In the genomic region with DNA sequence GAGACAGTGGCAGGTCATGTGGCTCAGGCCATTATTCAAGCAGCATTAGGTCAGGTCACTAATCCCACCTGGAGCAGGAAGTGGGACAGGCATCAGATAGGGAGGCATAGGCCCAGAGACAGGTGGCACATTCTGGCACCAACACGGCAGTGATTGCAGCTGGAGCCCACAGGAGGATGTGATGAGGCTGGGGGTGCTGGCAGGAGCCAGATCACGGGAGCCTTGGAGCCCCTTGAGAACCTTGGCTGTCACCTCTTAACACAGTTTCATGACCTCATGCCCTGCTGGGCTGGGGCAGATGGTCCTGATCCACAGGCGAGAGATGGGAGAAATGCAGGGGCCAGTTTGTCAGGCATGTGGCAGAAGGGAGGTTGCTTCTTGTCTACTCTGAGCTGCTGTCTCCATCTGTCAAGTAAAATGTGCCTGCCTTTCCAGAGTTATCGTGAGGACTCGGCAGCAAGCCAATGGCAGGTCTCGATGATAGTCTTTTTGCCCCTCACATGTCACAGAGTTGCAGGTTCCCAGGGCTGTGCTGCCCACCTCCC, we compare ENCODE assay signal across 21 cellular contexts.
DNase-seq lines count a peak whose midpoint lies in the region; ATAC-seq and TF ChIP-seq lines count a peak whose summit lies in the region.
"Had no signal": no experiment of that assay in that cellular context is flagged by ENCODE, and none has a peak within 500 bp of the region (broad histone marks: within the 10 kb centered on the region; RNA-seq: fewer than 3 reads in every experiment).

No MANE protein-coding gene starts in this region.

- peak overlapping the region; percentile 97 for H3K27ac ChIP-seq in DND-41 (ENCODE audit: low read length)
- H3K27ac ChIP-seq in naive thymus-derived CD4-positive, alpha-beta T cell (ENCODE audit: low read depth, low read length) = no peak overlapping the region
- peak overlapping the region in 1 of 2 donors; percentile 26 for H3K27ac ChIP-seq in left lung
- H3K27ac ChIP-seq: 22Rv1, adrenal gland, heart right ventricle, HL-60 had no signal

- H3K9me3 Mint-ChIP-seq in activated CD4-positive, alpha-beta memory T cell treated with anti-CD3 and anti-CD28 coated beads, Interleukin-2, amount 10 ng/mL, durations not matched to agents 7 days and 5 days = no peaks in the 10 kb centered on the region
- H3K9me3 Mint-ChIP-seq in naive thymus-derived CD4-positive, alpha-beta T cell = no peaks in the 10 kb centered on the region
- H3K9me3 Mint-ChIP-seq: activated B cell treated with CpG ODN at 0.5 μM for 24 hours, neural crest cell had no signal

- intact Hi-C loops in naive thymus-derived CD4-positive, alpha-beta T cell (cut with micrococcal nuclease) = loop anchor here (2.0 to 10.0 kb wide), 4 partner anchors 23 to 201 kb away; partner anchors contain the start of gene SOCS1 (in 1 of the 2)
- intact Hi-C loops in left lung (cut with DNase I) = no loop called here

- peaks cover 66% of the 10 kb centered on the region for H3K36me3 Mint-ChIP-seq in activated CD4-positive, alpha-beta memory T cell treated with anti-CD3 and anti-CD28 coated beads, Interleukin-2, amount 10 ng/mL, durations not matched to agents 7 days and 5 days (ENCODE audit: low read depth)
- H3K36me3 Mint-ChIP-seq in naive thymus-derived CD4-positive, alpha-beta T cell = peaks cover 5 to 42% (median 26%) of the 10 kb centered on the region in 5 donors

- no peaks in the 10 kb centered on the region for H3K27me3 ChIP-seq in DND-41 (ENCODE audit: insufficient read depth, low read length, poor library complexity)
- H3K27me3 ChIP-seq in naive thymus-derived CD4-positive, alpha-beta T cell (ENCODE audit: control insufficient read depth in 2 of 2, insufficient read depth in 2 of 2, low read length in 2 of 2) = no peaks in the 10 kb centered on the region
- no peaks in the 10 kb centered on the region for H3K27me3 ChIP-seq in left lung
- H3K27me3 ChIP-seq: adrenal gland, BE2C, heart right ventricle, upper lobe of left lung had no signal

- DNase-seq in NCI-H82 (lab: John Stamatoyannopoulos, UW) (peak; percentile 56), NCI-H82 treated with DMSO at 0.1 percent for 48 hours (lab: John Stamatoyannopoulos, UW; ENCODE audit: unreplicated experiment) (no peak), DND-41 (peak; percentile 69), left lung (no peak), activated gamma-delta T cell treated with Interleukin-2 at 50 U/mL for 16 hours (no peak), NCI-H2081 (lab: John Stamatoyannopoulos, UW) (no peak)
- DNase-seq in activated CD4-positive, alpha-beta memory T cell treated with anti-CD3 and anti-CD28 coated beads, Interleukin-2, amount 10 ng/mL, durations not matched to agents 7 days and 5 days = no peak
- no peak for DNase-seq in naive thymus-derived CD4-positive, alpha-beta T cell
- DNase-seq: activated B cell treated with CpG ODN at 0.5 μM for 24 hours; adrenal gland; BE2C; effector CD8-positive, alpha-beta T cell; heart right ventricle; KG1; mammary epithelial cell; NCI-H1092; stimulated activated naive CD4-positive, alpha-beta T cell treated with Interleukin-2 at 50 U/mL for 16 hours; upper lobe of left lung had no signal

- no peak overlapping the region for H3K4me3 Mint-ChIP-seq in activated CD4-positive, alpha-beta memory T cell treated with anti-CD3 and anti-CD28 coated beads, Interleukin-2, amount 10 ng/mL, durations not matched to agents 7 days and 5 days
- H3K4me3 Mint-ChIP-seq in naive thymus-derived CD4-positive, alpha-beta T cell = peak overlapping the region in 1 of 10 donors; percentile 9
- H3K4me3 Mint-ChIP-seq: activated B cell treated with CpG ODN at 0.5 μM for 24 hours, neural crest cell had no signal

- CTCF ChIA-PET in activated CD4-positive, alpha-beta memory T cell treated with anti-CD3 and anti-CD28 coated beads, Interleukin-2, amount 10 ng/mL, durations not matched to agents 7 days and 5 days (lab: Charles Lee) = interaction anchor here (1.0 to 2.5 kb wide), 8 partner anchors 22 to 204 kb away, joined by 3 to 18 read pairs (median 5); partner anchors contain the start of gene SOCS1
- CTCF ChIA-PET in naive thymus-derived CD4-positive, alpha-beta T cell (lab: Charles Lee) = no interaction called here

- no peaks in the 10 kb centered on the region for H4K20me1 ChIP-seq in DND-41 (ENCODE audit: insufficient read depth, low read length)

- no peak overlapping the region for H3K4me2 ChIP-seq in DND-41 (ENCODE audit: insufficient read depth, low read length)

- peaks cover 21% of the 10 kb centered on the region for H3K36me3 ChIP-seq in DND-41 (ENCODE audit: insufficient read depth, low read length)
- peaks cover 0 to 21% (median 0%) of the 10 kb centered on the region in 3 experiments for H3K36me3 ChIP-seq in naive thymus-derived CD4-positive, alpha-beta T cell (ENCODE audit: control insufficient read depth in 2 of 3, insufficient read depth in 3 of 3, low read length in 3 of 3)
- peaks cover 0 to 72% of the 10 kb centered on the region in 2 donors for H3K36me3 ChIP-seq in left lung

- H3K4me1 Mint-ChIP-seq in activated CD4-positive, alpha-beta memory T cell treated with anti-CD3 and anti-CD28 coated beads, Interleukin-2, amount 10 ng/mL, durations not matched to agents 7 days and 5 days = peaks cover 84% of the 10 kb centered on the region
- peaks cover 28 to 73% (median 48%) of the 10 kb centered on the region in 7 donors for H3K4me1 Mint-ChIP-seq in naive thymus-derived CD4-positive, alpha-beta T cell

- H3K79me2 ChIP-seq in DND-41 (ENCODE audit: insufficient read depth, low read length) = no peaks in the 10 kb centered on the region

- H3K9ac ChIP-seq in DND-41 (ENCODE audit: low read depth, low read length) = peak overlapping the region; percentile 1; the same call in 1 of the 2 replicates

- H3K4me1 ChIP-seq in DND-41 (ENCODE audit: insufficient read depth, low read length) = peaks cover 83% of the 10 kb centered on the region
- H3K4me1 ChIP-seq in naive thymus-derived CD4-positive, alpha-beta T cell (ENCODE audit: control insufficient read depth in 2 of 2, insufficient read depth in 2 of 2, low read length in 2 of 2) = peaks cover 18 to 26% of the 10 kb centered on the region in 2 donors
- H3K4me1 ChIP-seq in left lung = peaks cover 4 to 25% of the 10 kb centered on the region in 2 donors
- H3K4me1 ChIP-seq: BE2C had no signal

- POLR2A ChIA-PET in activated CD4-positive, alpha-beta memory T cell treated with anti-CD3 and anti-CD28 coated beads, Interleukin-2, amount 10 ng/mL, durations not matched to agents 7 days and 5 days (lab: Charles Lee) = interaction anchor here (1.4 to 10.2 kb wide), 8 partner anchors 9 to 201 kb away, joined by 3 to 166 read pairs (median 25); partner anchors contain the start of gene SOCS1
- POLR2A ChIA-PET in naive thymus-derived CD4-positive, alpha-beta T cell (lab: Charles Lee) = interaction anchor here (1.5 kb wide), 1 partner anchor 301 kb away, joined by 3 read pairs; no protein-coding TSS in a partner anchor

- peak; percentile 13; the same call in 2 of the 3 replicates for ATAC-seq in DND-41 (ENCODE audit: insufficient read depth, low read depth)
- ATAC-seq in naive thymus-derived CD4-positive, alpha-beta T cell = no peak
- ATAC-seq in left lung = no peak

- no peaks in the 10 kb centered on the region for H3K9me3 ChIP-seq in DND-41 (ENCODE audit: insufficient read depth, low read length, severe bottlenecking)
- H3K9me3 ChIP-seq in naive thymus-derived CD4-positive, alpha-beta T cell (ENCODE audit: control insufficient read depth in 2 of 3, low read length in 3 of 3) = no peaks in the 10 kb centered on the region
- H3K9me3 ChIP-seq in left lung = no peaks in the 10 kb centered on the region
- H3K9me3 ChIP-seq: adrenal gland, BE2C, heart right ventricle, upper lobe of left lung had no signal

- H3K4me3 ChIP-seq in DND-41 (ENCODE audit: low read depth in 1 of 2, low read length in 2 of 2) = no peak overlapping the region
- no peak overlapping the region for H3K4me3 ChIP-seq in naive thymus-derived CD4-positive, alpha-beta T cell (ENCODE audit: low read length)
- no peak overlapping the region for H3K4me3 ChIP-seq in left lung
- H3K4me3 ChIP-seq: adrenal gland, heart right ventricle, upper lobe of left lung had no signal

- TF ChIP-seq CTCF in DND-41 (IDR thresholded peaks at IDR 0.05; ENCODE audit: borderline replicate concordance, extremely low read depth, low read length, poor library complexity, severe bottlenecking) (no peak), left lung (IDR thresholded peaks at IDR 0.05) (no peak)

- H3K27ac Mint-ChIP-seq in activated CD4-positive, alpha-beta memory T cell treated with anti-CD3 and anti-CD28 coated beads, Interleukin-2, amount 10 ng/mL, durations not matched to agents 7 days and 5 days = peak overlapping the region; percentile 97
- peak overlapping the region in 8 of 9 donors; percentile 6 to 83 (median 40) for H3K27ac Mint-ChIP-seq in naive thymus-derived CD4-positive, alpha-beta T cell

- H2AFZ ChIP-seq in DND-41 (ENCODE audit: low read depth, low read length) = no peak overlapping the region

- H3K27me3 Mint-ChIP-seq in activated CD4-positive, alpha-beta memory T cell treated with anti-CD3 and anti-CD28 coated beads, Interleukin-2, amount 10 ng/mL, durations not matched to agents 7 days and 5 days = no peaks in the 10 kb centered on the region
- H3K27me3 Mint-ChIP-seq in naive thymus-derived CD4-positive, alpha-beta T cell = no peaks in the 10 kb centered on the region
- H3K27me3 Mint-ChIP-seq: activated B cell treated with CpG ODN at 0.5 μM for 24 hours had no signal

Comparison
In these comparisons a context has a peak if more than half of its experiments do, and no peak if none do; other contexts are left out.
1. DNase-seq: peak in NCI-H82 (single experiment) and DND-41 (single experiment); none in NCI-H82 treated with DMSO at 0.1 percent for 48 hours (single experiment), activated CD4-positive, alpha-beta memory T cell treated with anti-CD3 and anti-CD28 coated beads, Interleukin-2, amount 10 ng/mL, durations not matched to agents 7 days and 5 days (single experiment), naive thymus-derived CD4-positive, alpha-beta T cell (0 of 9), left lung (0 of 2), activated gamma-delta T cell treated with Interleukin-2 at 50 U/mL for 16 hours (single experiment) and NCI-H2081 (0 of 2).
2. intact Hi-C loops: an anchor here in naive thymus-derived CD4-positive, alpha-beta T cell (2.0 to 10.0 kb wide); none called in left lung.